ENCODE assay signal across 19 cellular contexts in the genomic region with DNA sequence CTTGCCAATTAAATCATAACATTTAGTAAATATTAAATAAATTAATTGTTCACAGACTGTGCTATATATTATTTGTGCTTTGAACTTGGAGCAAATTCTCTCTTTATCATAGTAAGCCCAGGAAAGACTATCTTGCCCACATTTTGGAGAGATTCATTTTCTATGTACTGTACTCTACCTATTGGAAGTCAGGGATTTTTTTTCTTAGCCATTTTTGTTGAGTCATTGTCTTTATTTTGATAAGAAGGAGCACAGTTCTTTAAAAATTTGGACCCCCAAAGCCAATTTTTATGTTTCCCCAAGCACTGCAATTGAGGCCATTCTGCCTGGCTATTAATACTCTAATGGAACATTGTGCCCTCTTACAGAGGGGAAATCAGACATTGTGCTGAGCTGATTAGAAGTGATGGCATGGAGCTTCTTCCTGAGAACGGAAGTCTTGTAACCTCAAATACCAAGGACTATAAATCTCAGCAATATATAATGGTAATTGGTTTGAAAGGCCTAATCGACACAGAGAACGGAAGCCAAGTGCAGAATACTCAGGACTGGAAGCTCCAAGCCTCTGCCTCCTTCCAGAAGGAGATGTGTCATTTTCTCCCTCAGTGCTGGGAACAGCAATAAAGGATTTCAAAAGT.
"Had no signal": no experiment of that assay in that cellular context is flagged by ENCODE, and none has a peak within 500 bp of the region (broad histone marks: within the 10 kb centered on the region; RNA-seq: fewer than 3 reads in every experiment).

No MANE protein-coding gene starts in this region.

- H3K27ac ChIP-seq: cardiac muscle cell, heart right ventricle, pancreas, transverse colon had no signal

- H3K27me3 Mint-ChIP-seq: activated CD4-positive, alpha-beta memory T cell treated with anti-CD3 and anti-CD28 coated beads, Interleukin-2, amount 10 ng/mL, durations not matched to agents 7 days and 5 days; activated CD4-positive, alpha-beta T cell treated with anti-CD3 and anti-CD28 coated beads, Interleukin-2, amount 10 ng/mL, durations not matched to agents 24 days and 14 days; natural killer cell treated with Interleukin-12 subunit alpha and Interleukin-12 subunit beta and Interleukin-15 and Interleukin-18, amount 100 ng/mL, for 72 hours; stimulated activated memory B cell treated with anti-CD40 and anti-IgM and Interleukin-4, amounts not matched to agents 10 μg/mL and 1 μg/mL and 100 μg/mL, for 72 hours had no signal

- H3K4me1 ChIP-seq: heart right ventricle, pancreas, transverse colon had no signal

- H3K9me3 Mint-ChIP-seq: activated CD4-positive, alpha-beta T cell treated with anti-CD3 and anti-CD28 coated beads, Interleukin-2, amount 10 ng/mL, durations not matched to agents 24 days and 14 days had no signal

- H3K9me3 ChIP-seq: pancreas, transverse colon had no signal

- H3K36me3 Mint-ChIP-seq: stimulated activated memory B cell treated with anti-CD40 and anti-IgM and Interleukin-4, amounts not matched to agents 10 μg/mL and 1 μg/mL and 100 μg/mL, for 72 hours had no signal

- H3K27ac Mint-ChIP-seq: activated CD4-positive, alpha-beta memory T cell treated with anti-CD3 and anti-CD28 coated beads, Interleukin-2, amount 10 ng/mL, durations not matched to agents 7 days and 5 days; activated CD4-positive, alpha-beta T cell treated with anti-CD3 and anti-CD28 coated beads, Interleukin-2, amount 10 ng/mL, durations not matched to agents 24 days and 14 days; activated naive CD4-positive, alpha-beta T cell treated with anti-CD3 and anti-CD28 coated beads for 36 hours; activated T-cell treated with anti-CD3 and anti-CD28 coated beads, Interleukin-2, amount 50 U/mL, for 72 hours; endodermal cell; natural killer cell treated with Interleukin-12 subunit alpha and Interleukin-12 subunit beta and Interleukin-15 and Interleukin-18, amount 100 ng/mL, for 72 hours; stimulated activated memory B cell treated with anti-CD40 and anti-IgM and Interleukin-4, amounts not matched to agents 10 μg/mL and 1 μg/mL and 100 μg/mL, for 72 hours had no signal

- DNase-seq: activated CD4-positive, alpha-beta memory T cell treated with anti-CD3 and anti-CD28 coated beads, Interleukin-2, amount 10 ng/mL, durations not matched to agents 7 days and 5 days; activated CD4-positive, alpha-beta T cell treated with anti-CD3 and anti-CD28 coated beads, Interleukin-2, amount 10 ng/mL, durations not matched to agents 24 days and 14 days; activated effector memory CD4-positive, alpha-beta T cell treated with Interleukin-2 at 50 U/mL for 16 hours; activated naive CD4-positive, alpha-beta T cell treated with anti-CD3 and anti-CD28 coated beads for 36 hours; activated T-cell treated with anti-CD3 and anti-CD28 coated beads, Interleukin-2, amount 50 U/mL, for 72 hours; cortex of kidney; endodermal cell; foreskin fibroblast; heart right ventricle; islet precursor cell; left cardiac atrium; pancreas; stimulated activated CD4-positive, alpha-beta T cell treated with anti-CD3 and anti-CD28 coated beads, Interleukin-15, amount 100 ng/mL, for 24 hours; transverse colon had no signal

- H3K4me2 ChIP-seq: smooth muscle cell had no signal

- H3K4me3 ChIP-seq: cardiac muscle cell, heart right ventricle, pancreas, smooth muscle cell, transverse colon had no signal

- H3K36me3 ChIP-seq: cardiac muscle cell, heart right ventricle, pancreas, transverse colon had no signal

- H3K4me1 Mint-ChIP-seq: activated CD4-positive, alpha-beta memory T cell treated with anti-CD3 and anti-CD28 coated beads, Interleukin-2, amount 10 ng/mL, durations not matched to agents 7 days and 5 days; activated CD4-positive, alpha-beta T cell treated with anti-CD3 and anti-CD28 coated beads, Interleukin-2, amount 10 ng/mL, durations not matched to agents 24 days and 14 days; endodermal cell; stimulated activated memory B cell treated with anti-CD40 and anti-IgM and Interleukin-4, amounts not matched to agents 10 μg/mL and 1 μg/mL and 100 μg/mL, for 72 hours had no signal

- H3K4me3 Mint-ChIP-seq: activated CD4-positive, alpha-beta memory T cell treated with anti-CD3 and anti-CD28 coated beads, Interleukin-2, amount 10 ng/mL, durations not matched to agents 7 days and 5 days; activated CD4-positive, alpha-beta T cell treated with anti-CD3 and anti-CD28 coated beads, Interleukin-2, amount 10 ng/mL, durations not matched to agents 24 days and 14 days; activated naive CD4-positive, alpha-beta T cell treated with anti-CD3 and anti-CD28 coated beads for 36 hours; activated T-cell treated with anti-CD3 and anti-CD28 coated beads, Interleukin-2, amount 50 U/mL, for 72 hours; endodermal cell; natural killer cell treated with Interleukin-12 subunit alpha and Interleukin-12 subunit beta and Interleukin-15 and Interleukin-18, amount 100 ng/mL, for 72 hours; stimulated activated memory B cell treated with anti-CD40 and anti-IgM and Interleukin-4, amounts not matched to agents 10 μg/mL and 1 μg/mL and 100 μg/mL, for 72 hours had no signal

- ATAC-seq: activated T-cell treated with anti-CD3 and anti-CD28 coated beads, Interleukin-2, amount 50 U/mL, for 72 hours; heart right ventricle; left cardiac atrium; natural killer cell treated with Interleukin-12 subunit alpha and Interleukin-12 subunit beta and Interleukin-15 and Interleukin-18, amount 100 ng/mL, for 72 hours; pancreas; sciatic nerve; stimulated activated memory B cell treated with anti-CD40 and anti-IgM and Interleukin-4, amounts not matched to agents 10 μg/mL and 1 μg/mL and 100 μg/mL, for 72 hours had no signal

- H3K27me3 ChIP-seq: cardiac muscle cell, heart right ventricle, pancreas, transverse colon had no signal
